ENCODE assay signal across 25 cellular contexts in genomic region chr1:41529621-41530395, GRCh38. TPM values are rescaled to one million over a fixed set of nuclear protein-coding genes. Genes with fewer than 3 reads are reported as not detected.
DNase-seq lines count a peak whose midpoint lies in the region; ATAC-seq, FAIRE-seq and TF ChIP-seq lines count a peak whose summit lies in the region.
"Had no signal": no experiment of that assay in that cellular context is flagged by ENCODE, and none has a peak within 500 bp of the region (broad histone marks: within the 10 kb centered on the region; RNA-seq: fewer than 3 reads in every experiment).

No MANE protein-coding gene starts in this region.

- H3K27me3 Mint-ChIP-seq in activated CD8-positive, alpha-beta T cell treated with anti-CD3 and anti-CD28 coated beads for 36 hours = no peaks in the 10 kb centered on the region
- H3K27me3 Mint-ChIP-seq in activated CD8-positive, alpha-beta T cell treated with anti-CD3 and anti-CD28 coated beads, Interleukin-2, amount 10 ng/mL, durations not matched to agents 7 days and 5 days (ENCODE audit: low read depth) = no peaks in the 10 kb centered on the region
- H3K27me3 Mint-ChIP-seq in chondrocyte (ENCODE audit: low read depth) = peaks cover 8% of the 10 kb centered on the region

- H3K9me3 ChIP-seq in osteoblast (ENCODE audit: low read depth, low read length) = no peaks in the 10 kb centered on the region
- H3K9me3 ChIP-seq in esophagus squamous epithelium = no peaks in the 10 kb centered on the region
- H3K9me3 ChIP-seq: breast epithelium, gastroesophageal sphincter, ovary, SJCRH30, transverse colon had no signal

- H3K79me2 ChIP-seq in osteoblast (ENCODE audit: insufficient read depth, low read length) = no peaks in the 10 kb centered on the region

- intact Hi-C loops in activated CD8-positive, alpha-beta T cell treated with anti-CD3 and anti-CD28 coated beads for 36 hours (cut with micrococcal nuclease) = no loop called here
- intact Hi-C loops in esophagus squamous epithelium (cut with DNase I) = no loop called here

- H3K4me3 ChIP-seq in osteoblast (ENCODE audit: insufficient read depth, low read length) (no peak overlapping the region), esophagus squamous epithelium (no peak overlapping the region)
- H3K4me3 ChIP-seq: BLaER1 treated with 17β-estradiol and CSF1 and Interleukin-3, amounts not matched to agents 10 nM and 100 nM; breast epithelium; gastroesophageal sphincter; ovary; SJCRH30; skin epidermis; transverse colon had no signal

- no peak overlapping the region for H3K27ac ChIP-seq in osteoblast (ENCODE audit: low read depth, low read length)
- H3K27ac ChIP-seq in esophagus squamous epithelium = no peak overlapping the region
- H3K27ac ChIP-seq: BLaER1 treated with 17β-estradiol and CSF1 and Interleukin-3, amounts not matched to agents 10 nM and 100 nM; breast epithelium; gastroesophageal sphincter; ovary; SJCRH30; skin epidermis; transverse colon had no signal

- H3K27ac Mint-ChIP-seq in activated CD8-positive, alpha-beta T cell treated with anti-CD3 and anti-CD28 coated beads for 36 hours = peak overlapping the region; percentile 23
- no peak overlapping the region for H3K27ac Mint-ChIP-seq in activated CD8-positive, alpha-beta T cell treated with anti-CD3 and anti-CD28 coated beads, Interleukin-2, amount 10 ng/mL, durations not matched to agents 7 days and 5 days
- H3K27ac Mint-ChIP-seq in chondrocyte (ENCODE audit: unreplicated experiment) = no peak overlapping the region

- peaks cover 5% of the 10 kb centered on the region for H3K4me1 Mint-ChIP-seq in activated CD8-positive, alpha-beta T cell treated with anti-CD3 and anti-CD28 coated beads for 36 hours (ENCODE audit: low read depth)
- no peaks in the 10 kb centered on the region for H3K4me1 Mint-ChIP-seq in activated CD8-positive, alpha-beta T cell treated with anti-CD3 and anti-CD28 coated beads, Interleukin-2, amount 10 ng/mL, durations not matched to agents 7 days and 5 days (ENCODE audit: low read depth)
- H3K4me1 Mint-ChIP-seq in chondrocyte (ENCODE audit: low read depth) = no peaks in the 10 kb centered on the region

- peaks cover 14% of the 10 kb centered on the region for H4K20me1 ChIP-seq in osteoblast (ENCODE audit: insufficient read depth, low read length)

- H3K36me3 ChIP-seq in osteoblast (ENCODE audit: insufficient read depth, low read length) = no peaks in the 10 kb centered on the region
- H3K36me3 ChIP-seq in esophagus squamous epithelium = no peaks in the 10 kb centered on the region
- H3K36me3 ChIP-seq: breast epithelium, gastroesophageal sphincter, ovary, SJCRH30, transverse colon had no signal

- CTCF ChIA-PET in activated CD8-positive, alpha-beta T cell treated with anti-CD3 and anti-CD28 coated beads for 36 hours (lab: Charles Lee) = no interaction called here
- CTCF ChIA-PET in activated CD8-positive, alpha-beta T cell treated with anti-CD3 and anti-CD28 coated beads, Interleukin-2, amount 10 ng/mL, durations not matched to agents 7 days and 5 days (lab: Charles Lee) = no interaction called here

- no peaks in the 10 kb centered on the region for H3K4me1 ChIP-seq in osteoblast (ENCODE audit: insufficient read depth, low read length)
- H3K4me1 ChIP-seq in esophagus squamous epithelium = no peaks in the 10 kb centered on the region
- H3K4me1 ChIP-seq: breast epithelium, gastroesophageal sphincter, SJCRH30, transverse colon had no signal

- POLR2A ChIA-PET in activated CD8-positive, alpha-beta T cell treated with anti-CD3 and anti-CD28 coated beads for 36 hours (lab: Charles Lee) = no interaction called here
- POLR2A ChIA-PET in activated CD8-positive, alpha-beta T cell treated with anti-CD3 and anti-CD28 coated beads, Interleukin-2, amount 10 ng/mL, durations not matched to agents 7 days and 5 days (lab: Charles Lee) = no interaction called here

- no peak overlapping the region for H3K4me3 Mint-ChIP-seq in activated CD8-positive, alpha-beta T cell treated with anti-CD3 and anti-CD28 coated beads for 36 hours
- H3K4me3 Mint-ChIP-seq in activated CD8-positive, alpha-beta T cell treated with anti-CD3 and anti-CD28 coated beads, Interleukin-2, amount 10 ng/mL, durations not matched to agents 7 days and 5 days = no peak overlapping the region
- no peak overlapping the region for H3K4me3 Mint-ChIP-seq in chondrocyte (ENCODE audit: unreplicated experiment)

- ATAC-seq in activated CD8-positive, alpha-beta T cell treated with anti-CD3 and anti-CD28 coated beads for 36 hours = no peak
- ATAC-seq in activated CD8-positive, alpha-beta T cell treated with anti-CD3 and anti-CD28 coated beads, Interleukin-2, amount 10 ng/mL, durations not matched to agents 7 days and 5 days = no peak
- ATAC-seq: gastroesophageal sphincter, HCT116 had no signal

- no peak overlapping the region for H3K4me2 ChIP-seq in osteoblast (ENCODE audit: insufficient read depth, low read length)
- H3K4me2 ChIP-seq: BLaER1 treated with 17β-estradiol and CSF1 and Interleukin-3, amounts not matched to agents 10 nM and 100 nM had no signal

- no peak overlapping the region for H2AFZ ChIP-seq in osteoblast (ENCODE audit: low read length)

- no peak for TF ChIP-seq POLR2A in esophagus squamous epithelium (IDR thresholded peaks at IDR 0.05)

- H3K36me3 Mint-ChIP-seq in activated CD8-positive, alpha-beta T cell treated with anti-CD3 and anti-CD28 coated beads for 36 hours (ENCODE audit: low read depth) = peaks cover 37% of the 10 kb centered on the region
- peaks cover 2% of the 10 kb centered on the region for H3K36me3 Mint-ChIP-seq in activated CD8-positive, alpha-beta T cell treated with anti-CD3 and anti-CD28 coated beads, Interleukin-2, amount 10 ng/mL, durations not matched to agents 7 days and 5 days (ENCODE audit: low read depth)
- no peaks in the 10 kb centered on the region for H3K36me3 Mint-ChIP-seq in chondrocyte (ENCODE audit: low read depth)

- no peak for TF ChIP-seq CTCF in activated CD8-positive, alpha-beta T cell treated with anti-CD3 and anti-CD28 coated beads for 36 hours (IDR thresholded peaks at IDR 0.05)
- TF ChIP-seq CTCF in chondrocyte (IDR thresholded peaks at IDR 0.05) (no peak), osteoblast (IDR thresholded peaks at IDR 0.05; ENCODE audit: extremely low read depth, low read depth, low read length) (no peak), esophagus squamous epithelium (IDR thresholded peaks at IDR 0.05) (no peak)

- DNase-seq in activated CD8-positive, alpha-beta T cell treated with anti-CD3 and anti-CD28 coated beads for 36 hours = no peak
- no peak for DNase-seq in activated CD8-positive, alpha-beta T cell treated with anti-CD3 and anti-CD28 coated beads, Interleukin-2, amount 10 ng/mL, durations not matched to agents 7 days and 5 days
- no peak for DNase-seq in HTR-8/SVneo (ENCODE audit: insufficient read length, low spot score)
- DNase-seq in chondrocyte (ENCODE audit: low spot score) = peak; percentile 83
- peak; percentile 72 for DNase-seq in osteoblast (ENCODE audit: insufficient read length, low spot score, missing footprints)
- no peak for DNase-seq in NCI-H128 (lab: John Stamatoyannopoulos, UW; ENCODE audit: unreplicated experiment)
- no peak for DNase-seq in kidney tubule cell (ENCODE audit: low spot score)
- DNase-seq in esophagus squamous epithelium (lab: John Stamatoyannopoulos, UW) = no peak
- DNase-seq: activated CD4-positive, CD25-positive, alpha-beta regulatory T cell; DMS153; NCI-H1436; NCI-H2171; NCI-H748 treated with DMSO at 0.1 percent for 48 hours; OCI-M1; SJCRH30; T-helper 2 cell; transverse colon had no signal

- 83 to 85% methylated on average over 8 to 17 of the region's 23 CpGs for WGBS in esophagus squamous epithelium, 2 donors

- peaks cover 2% of the 10 kb centered on the region for H3K9me3 Mint-ChIP-seq in activated CD8-positive, alpha-beta T cell treated with anti-CD3 and anti-CD28 coated beads for 36 hours
- no peaks in the 10 kb centered on the region for H3K9me3 Mint-ChIP-seq in activated CD8-positive, alpha-beta T cell treated with anti-CD3 and anti-CD28 coated beads, Interleukin-2, amount 10 ng/mL, durations not matched to agents 7 days and 5 days (ENCODE audit: insufficient read depth)
- no peaks in the 10 kb centered on the region for H3K9me3 Mint-ChIP-seq in chondrocyte (ENCODE audit: low read depth)

- no peaks in the 10 kb centered on the region for H3K27me3 ChIP-seq in osteoblast (ENCODE audit: insufficient read depth, low read length)
- H3K27me3 ChIP-seq in esophagus squamous epithelium = no peaks in the 10 kb centered on the region
- H3K27me3 ChIP-seq: BLaER1 treated with 17β-estradiol and CSF1 and Interleukin-3, amounts not matched to agents 10 nM and 100 nM; breast epithelium; gastroesophageal sphincter; ovary; SJCRH30; transverse colon had no signal

- peak; percentile 80 for FAIRE-seq in HTR-8/SVneo (lab: Jason Lieb, UNC)
- FAIRE-seq: A204.1 had no signal

RNA-seq across cellular contexts. Expression of gene EDN2, which starts 45.3 kb away (rescaled TPM):
- not detected for total RNA-seq in activated CD8-positive, alpha-beta T cell treated with anti-CD3 and anti-CD28 coated beads for 36 hours
- total RNA-seq in activated CD8-positive, alpha-beta T cell treated with anti-CD3 and anti-CD28 coated beads, Interleukin-2, amount 10 ng/mL, durations not matched to agents 7 days and 5 days = not detected
- total RNA-seq in chondrocyte (0.38 to 4.2 TPM (median 0.80 TPM) in 3 replicates), osteoblast (not detected in 2 replicates), esophagus squamous epithelium (10 to 100 TPM in 1 of 4 donors, 1 to 10 TPM in 2, under 1 TPM in 1; 0.35 to 18.3 (median 1.4) TPM)
- total RNA-seq: liver had no signal

Comparison
In these comparisons a context has a peak if more than half of its experiments do, and no peak if none do; other contexts are left out.
1. DNase-seq: peak in chondrocyte (single experiment) and osteoblast (single experiment); none in activated CD8-positive, alpha-beta T cell treated with anti-CD3 and anti-CD28 coated beads for 36 hours (single experiment), activated CD8-positive, alpha-beta T cell treated with anti-CD3 and anti-CD28 coated beads, Interleukin-2, amount 10 ng/mL, durations not matched to agents 7 days and 5 days (single experiment), HTR-8/SVneo (single experiment), NCI-H128 (single experiment), kidney tubule cell (single experiment) and esophagus squamous epithelium (single experiment).